1 cellular context compared by ENCODE assay signal in genomic region chr2:171136024-171136423, GRCh38.
TF ChIP-seq lines count a peak whose summit lies in the region.

No MANE protein-coding gene starts in this region.

TF ChIP-seq in GM12878, 131 proteins besides CTCF, POLR2A, EP300 and RAD21 (continued from another document):
- TF ChIP-seq, protein P1, sequence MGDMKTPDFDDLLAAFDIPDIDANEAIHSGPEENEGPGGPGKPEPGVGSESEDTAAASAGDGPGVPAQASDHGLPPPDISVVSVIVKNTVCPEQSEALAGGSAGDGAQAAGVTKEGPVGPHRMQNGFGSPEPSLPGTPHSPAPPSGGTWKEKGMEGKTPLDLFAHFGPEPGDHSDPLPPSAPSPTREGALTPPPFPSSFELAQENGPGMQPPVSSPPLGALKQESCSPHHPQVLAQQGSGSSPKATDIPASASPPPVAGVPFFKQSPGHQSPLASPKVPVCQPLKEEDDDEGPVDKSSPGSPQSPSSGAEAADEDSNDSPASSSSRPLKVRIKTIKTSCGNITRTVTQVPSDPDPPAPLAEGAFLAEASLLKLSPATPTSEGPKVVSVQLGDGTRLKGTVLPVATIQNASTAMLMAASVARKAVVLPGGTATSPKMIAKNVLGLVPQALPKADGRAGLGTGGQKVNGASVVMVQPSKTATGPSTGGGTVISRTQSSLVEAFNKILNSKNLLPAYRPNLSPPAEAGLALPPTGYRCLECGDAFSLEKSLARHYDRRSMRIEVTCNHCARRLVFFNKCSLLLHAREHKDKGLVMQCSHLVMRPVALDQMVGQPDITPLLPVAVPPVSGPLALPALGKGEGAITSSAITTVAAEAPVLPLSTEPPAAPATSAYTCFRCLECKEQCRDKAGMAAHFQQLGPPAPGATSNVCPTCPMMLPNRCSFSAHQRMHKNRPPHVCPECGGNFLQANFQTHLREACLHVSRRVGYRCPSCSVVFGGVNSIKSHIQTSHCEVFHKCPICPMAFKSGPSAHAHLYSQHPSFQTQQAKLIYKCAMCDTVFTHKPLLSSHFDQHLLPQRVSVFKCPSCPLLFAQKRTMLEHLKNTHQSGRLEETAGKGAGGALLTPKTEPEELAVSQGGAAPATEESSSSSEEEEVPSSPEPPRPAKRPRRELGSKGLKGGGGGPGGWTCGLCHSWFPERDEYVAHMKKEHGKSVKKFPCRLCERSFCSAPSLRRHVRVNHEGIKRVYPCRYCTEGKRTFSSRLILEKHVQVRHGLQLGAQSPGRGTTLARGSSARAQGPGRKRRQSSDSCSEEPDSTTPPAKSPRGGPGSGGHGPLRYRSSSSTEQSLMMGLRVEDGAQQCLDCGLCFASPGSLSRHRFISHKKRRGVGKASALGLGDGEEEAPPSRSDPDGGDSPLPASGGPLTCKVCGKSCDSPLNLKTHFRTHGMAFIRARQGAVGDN (IDR thresholded peaks at IDR 0.05) = no peak
- TF ChIP-seq FOS (IDR thresholded peaks at IDR 0.05; ENCODE audit: borderline replicate concordance, extremely low read depth, insufficient read length) = no peak
- TF ChIP-seq ATF7 (IDR thresholded peaks at IDR 0.05; ENCODE audit: low read depth) = peak; percentile 61
- TF ChIP-seq FOXM1 (IDR thresholded peaks at IDR 0.05; ENCODE audit: low read depth, low read length) = no peak
- TF ChIP-seq NBN (IDR thresholded peaks at IDR 0.05) = peak; percentile 54; the same call in 1 of the 2 replicates
- no peak for TF ChIP-seq SRF (IDR thresholded peaks at IDR 0.05; ENCODE audit: low read depth in 2 of 2, low read length in 2 of 2)
- no peak for TF ChIP-seq NRF1 (conservative IDR thresholded peaks at IDR 0.05; ENCODE audit: low read depth, low read length)
- TF ChIP-seq IKZF2 (IDR thresholded peaks at IDR 0.05) = peak; percentile 23 to 30; a peak in 1 of 4 replicates
- TF ChIP-seq E4F1 (IDR thresholded peaks at IDR 0.05; ENCODE audit: borderline replicate concordance, partially characterized antibody) = no peak
- peak; percentile 76; the same call in 1 of the 2 replicates for TF ChIP-seq SMARCA5 (IDR thresholded peaks at IDR 0.05)
- peak; percentile 63; the same call in 1 of the 2 replicates for TF ChIP-seq CREB1 (IDR thresholded peaks at IDR 0.05; ENCODE audit: low read depth)
- 0 out of 2 replicates have a peak, but pooled peaks have one; percentile 25 for TF ChIP-seq JUNB (IDR thresholded peaks at IDR 0.05)
- peak in 1 of 2 experiments; percentile 13; a peak in 1 of 4 replicates for TF ChIP-seq ETV6 (conservative IDR thresholded peaks at IDR 0.05 in 1 of 2, IDR thresholded peaks at IDR 0.05 in 1 of 2; ENCODE audit: borderline replicate concordance in 1 of 2, low read depth in 1 of 2)
- peak; percentile 28; the same call in 1 of the 2 replicates for TF ChIP-seq CREM (IDR thresholded peaks at IDR 0.05; ENCODE audit: low read depth)
- peak; percentile 40; the same call in 1 of the 2 replicates for TF ChIP-seq ATF2 (IDR thresholded peaks at IDR 0.05; ENCODE audit: low read length)
- TF ChIP-seq CHD4 (IDR thresholded peaks at IDR 0.05) = no peak
- TF ChIP-seq PKNOX1 (IDR thresholded peaks at IDR 0.05) = peak; percentile 4; the same call in 1 of the 2 replicates
- TF ChIP-seq, protein P2, sequence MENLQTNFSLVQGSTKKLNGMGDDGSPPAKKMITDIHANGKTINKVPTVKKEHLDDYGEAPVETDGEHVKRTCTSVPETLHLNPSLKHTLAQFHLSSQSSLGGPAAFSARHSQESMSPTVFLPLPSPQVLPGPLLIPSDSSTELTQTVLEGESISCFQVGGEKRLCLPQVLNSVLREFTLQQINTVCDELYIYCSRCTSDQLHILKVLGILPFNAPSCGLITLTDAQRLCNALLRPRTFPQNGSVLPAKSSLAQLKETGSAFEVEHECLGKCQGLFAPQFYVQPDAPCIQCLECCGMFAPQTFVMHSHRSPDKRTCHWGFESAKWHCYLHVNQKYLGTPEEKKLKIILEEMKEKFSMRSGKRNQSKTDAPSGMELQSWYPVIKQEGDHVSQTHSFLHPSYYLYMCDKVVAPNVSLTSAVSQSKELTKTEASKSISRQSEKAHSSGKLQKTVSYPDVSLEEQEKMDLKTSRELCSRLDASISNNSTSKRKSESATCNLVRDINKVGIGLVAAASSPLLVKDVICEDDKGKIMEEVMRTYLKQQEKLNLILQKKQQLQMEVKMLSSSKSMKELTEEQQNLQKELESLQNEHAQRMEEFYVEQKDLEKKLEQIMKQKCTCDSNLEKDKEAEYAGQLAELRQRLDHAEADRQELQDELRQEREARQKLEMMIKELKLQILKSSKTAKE (IDR thresholded peaks at IDR 0.05; ENCODE audit: low read depth, poor library complexity, severe bottlenecking) = peak; percentile 14
- peak; percentile 41; the same call in 1 of the 2 replicates for TF ChIP-seq IKZF1 (conservative IDR thresholded peaks at IDR 0.05)
- TF ChIP-seq WRNIP1 (IDR thresholded peaks at IDR 0.05; ENCODE audit: borderline replicate concordance, low read depth, low read length) = no peak
- no peak for TF ChIP-seq POLR2AphosphoS5 (IDR thresholded peaks at IDR 0.05; ENCODE audit: low read length)
- TF ChIP-seq MYC (IDR thresholded peaks at IDR 0.05; ENCODE audit: insufficient read depth, insufficient read length, insufficient replicate concordance, low read length, severe bottlenecking) = no peak
TF ChIP-seq in GM12878: peak in this region for 14.
